ENCODE assay signal across 1 cellular context in the genomic region with DNA sequence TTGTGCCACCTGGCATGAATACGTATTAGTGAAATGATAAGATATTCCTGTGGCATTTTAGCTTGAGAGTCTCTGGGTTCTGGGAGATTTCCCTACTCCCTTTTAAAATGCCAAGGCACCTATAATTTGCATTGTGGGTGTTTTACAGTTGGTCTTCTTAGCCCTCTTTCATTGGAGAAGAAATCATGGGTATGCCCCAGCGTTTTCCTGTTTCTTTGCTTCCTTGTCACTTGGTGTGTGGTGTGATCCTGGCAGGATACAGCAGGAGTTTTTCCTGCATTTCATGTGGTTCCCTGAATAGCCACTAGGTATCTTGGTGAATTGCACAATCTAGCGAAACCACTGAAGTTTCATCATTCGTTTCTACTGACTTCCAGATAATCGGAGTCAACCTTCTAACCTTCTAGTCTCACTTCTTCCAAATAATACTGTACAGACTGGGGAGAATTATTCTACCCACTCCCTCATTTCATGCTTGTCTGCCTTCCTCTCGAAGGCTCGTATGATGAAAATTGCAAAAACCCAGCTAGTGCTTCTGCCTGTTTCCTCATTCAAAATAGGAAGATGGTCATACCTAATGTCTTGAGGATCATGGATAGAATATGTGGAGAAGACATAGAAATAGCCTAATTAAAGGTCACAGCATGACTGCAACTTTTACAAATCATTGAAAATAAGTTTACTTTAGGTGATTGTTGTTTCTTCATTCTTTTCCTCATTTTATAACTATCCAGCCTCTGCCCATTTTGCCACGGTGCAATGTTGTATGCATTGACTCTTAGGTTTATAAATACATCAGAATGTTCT.
TF ChIP-seq lines count a peak whose summit lies in the region.

No MANE protein-coding gene starts in this region.

TF ChIP-seq in K562, 482 proteins besides CTCF, POLR2A, EP300 and RAD21 (continued from another document):
- TF ChIP-seq, protein P1, sequence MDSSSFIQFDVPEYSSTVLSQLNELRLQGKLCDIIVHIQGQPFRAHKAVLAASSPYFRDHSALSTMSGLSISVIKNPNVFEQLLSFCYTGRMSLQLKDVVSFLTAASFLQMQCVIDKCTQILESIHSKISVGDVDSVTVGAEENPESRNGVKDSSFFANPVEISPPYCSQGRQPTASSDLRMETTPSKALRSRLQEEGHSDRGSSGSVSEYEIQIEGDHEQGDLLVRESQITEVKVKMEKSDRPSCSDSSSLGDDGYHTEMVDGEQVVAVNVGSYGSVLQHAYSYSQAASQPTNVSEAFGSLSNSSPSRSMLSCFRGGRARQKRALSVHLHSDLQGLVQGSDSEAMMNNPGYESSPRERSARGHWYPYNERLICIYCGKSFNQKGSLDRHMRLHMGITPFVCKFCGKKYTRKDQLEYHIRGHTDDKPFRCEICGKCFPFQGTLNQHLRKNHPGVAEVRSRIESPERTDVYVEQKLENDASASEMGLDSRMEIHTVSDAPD (CRISPR knock-in tag; IDR thresholded peaks at IDR 0.05): no peak
- TF ChIP-seq SUPT5H (IDR thresholded peaks at IDR 0.05): no peak; the same call in 1 of the 2 replicates
- TF ChIP-seq, protein P2, sequence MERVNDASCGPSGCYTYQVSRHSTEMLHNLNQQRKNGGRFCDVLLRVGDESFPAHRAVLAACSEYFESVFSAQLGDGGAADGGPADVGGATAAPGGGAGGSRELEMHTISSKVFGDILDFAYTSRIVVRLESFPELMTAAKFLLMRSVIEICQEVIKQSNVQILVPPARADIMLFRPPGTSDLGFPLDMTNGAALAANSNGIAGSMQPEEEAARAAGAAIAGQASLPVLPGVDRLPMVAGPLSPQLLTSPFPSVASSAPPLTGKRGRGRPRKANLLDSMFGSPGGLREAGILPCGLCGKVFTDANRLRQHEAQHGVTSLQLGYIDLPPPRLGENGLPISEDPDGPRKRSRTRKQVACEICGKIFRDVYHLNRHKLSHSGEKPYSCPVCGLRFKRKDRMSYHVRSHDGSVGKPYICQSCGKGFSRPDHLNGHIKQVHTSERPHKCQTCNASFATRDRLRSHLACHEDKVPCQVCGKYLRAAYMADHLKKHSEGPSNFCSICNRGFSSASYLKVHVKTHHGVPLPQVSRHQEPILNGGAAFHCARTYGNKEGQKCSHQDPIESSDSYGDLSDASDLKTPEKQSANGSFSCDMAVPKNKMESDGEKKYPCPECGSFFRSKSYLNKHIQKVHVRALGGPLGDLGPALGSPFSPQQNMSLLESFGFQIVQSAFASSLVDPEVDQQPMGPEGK (CRISPR knock-in tag; IDR thresholded peaks at IDR 0.05; ENCODE audit: borderline replicate concordance): 0 out of 2 replicates have a peak, but pooled peaks have one; percentile 57
- TF ChIP-seq NFRKB (IDR thresholded peaks at IDR 0.05; ENCODE audit: low read depth): 0 out of 2 replicates have a peak, but pooled peaks have one; percentile 28
- TF ChIP-seq POLR3A (IDR thresholded peaks at IDR 0.05; ENCODE audit: borderline replicate concordance, extremely low read depth, insufficient read depth, insufficient read length): no peak
- TF ChIP-seq, protein P3, sequence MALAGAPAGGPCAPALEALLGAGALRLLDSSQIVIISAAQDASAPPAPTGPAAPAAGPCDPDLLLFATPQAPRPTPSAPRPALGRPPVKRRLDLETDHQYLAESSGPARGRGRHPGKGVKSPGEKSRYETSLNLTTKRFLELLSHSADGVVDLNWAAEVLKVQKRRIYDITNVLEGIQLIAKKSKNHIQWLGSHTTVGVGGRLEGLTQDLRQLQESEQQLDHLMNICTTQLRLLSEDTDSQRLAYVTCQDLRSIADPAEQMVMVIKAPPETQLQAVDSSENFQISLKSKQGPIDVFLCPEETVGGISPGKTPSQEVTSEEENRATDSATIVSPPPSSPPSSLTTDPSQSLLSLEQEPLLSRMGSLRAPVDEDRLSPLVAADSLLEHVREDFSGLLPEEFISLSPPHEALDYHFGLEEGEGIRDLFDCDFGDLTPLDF (CRISPR knock-in tag; IDR thresholded peaks at IDR 0.05): no peak
- TF ChIP-seq ZNF184 (CRISPR knock-in tag; IDR thresholded peaks at IDR 0.05): no peak
- no peak for TF ChIP-seq EGR1 (conservative IDR thresholded peaks at IDR 0.05)
- TF ChIP-seq PHF21A (IDR thresholded peaks at IDR 0.05; ENCODE audit: borderline replicate concordance, low read depth): no peak
